Comparison of ENCODE assay signal across 8 cellular contexts in genomic region chr20:36574278-36575065, GRCh38.
A peak's percentile ranks its signal among the peaks of the same experiment; 100 is the strongest.
DNase-seq lines count a peak whose midpoint lies in the region; ATAC-seq and TF ChIP-seq lines count a peak whose summit lies in the region.

No MANE protein-coding gene starts in this region.

- H3K4me3 ChIP-seq in BLaER1 treated with 17β-estradiol and CSF1 and Interleukin-3, amounts not matched to agents 10 nM and 100 nM, result peak overlapping the region; percentile 87 to 98 (median 96)
- H3K4me3 ChIP-seq in astrocyte of the spinal cord (ENCODE audit: low read depth, low read length), result peak overlapping the region; percentile 77

- peak overlapping the region; percentile 87 to 99 (median 95) for H3K4me2 ChIP-seq in BLaER1 treated with 17β-estradiol and CSF1 and Interleukin-3, amounts not matched to agents 10 nM and 100 nM

- peaks cover 20 to 39% (median 35%) of the 10 kb centered on the region in 11 experiments for H3K36me3 ChIP-seq in BLaER1 treated with 17β-estradiol and CSF1 and Interleukin-3, amounts not matched to agents 10 nM and 100 nM

- no peak for TF ChIP-seq CTCF in astrocyte of the spinal cord (IDR thresholded peaks at IDR 0.05; ENCODE audit: low read depth, low read length)

- in situ Hi-C loops in astrocyte of the spinal cord (cut with HindIII; ENCODE audit: low sequenced_read_pairs), result no loop called here

- H3K4me1 ChIP-seq in BLaER1 treated with 17β-estradiol and CSF1 and Interleukin-3, amounts not matched to agents 10 nM and 100 nM, result peaks cover 18 to 42% (median 34%) of the 10 kb centered on the region in 10 experiments

- peak overlapping the region; percentile 93 to 99 (median 99) for H3K9ac ChIP-seq in BLaER1 treated with 17β-estradiol and CSF1 and Interleukin-3, amounts not matched to agents 10 nM and 100 nM

- H3K27ac ChIP-seq in BLaER1 treated with 17β-estradiol and CSF1 and Interleukin-3, amounts not matched to agents 10 nM and 100 nM, result peak overlapping the region; percentile 91 to 100 (median 99)

- no peaks in the 10 kb centered on the region for H3K27me3 ChIP-seq in BLaER1 treated with 17β-estradiol and CSF1 and Interleukin-3, amounts not matched to agents 10 nM and 100 nM

- H4K20me1 ChIP-seq in BLaER1 treated with 17β-estradiol and CSF1 and Interleukin-3, amounts not matched to agents 10 nM and 100 nM, result peaks cover 23 to 49% (median 46%) of the 10 kb centered on the region in 11 experiments; a peak in 21 of 22 replicates

- DNase-seq in HPDE6-E6E7 (ENCODE audit: extremely low spot score) (peak; percentile 66), T-helper 1 cell (peak; percentile 28 to 44 (median 35)), astrocyte of the spinal cord (ENCODE audit: low read depth, low spot score) (no peak), iPS-NIHi7 (ENCODE audit: extremely low spot score) (peak; percentile 50)
- peak; percentile 12 to 36 for DNase-seq in stimulated activated CD4-positive, alpha-beta T cell treated with anti-CD3 and anti-CD28 coated beads, Interleukin-12 subunit alpha, Interleukin-12 subunit beta, amount 100 ng/mL, for 24 hours (ENCODE audit: low read depth in 2 of 2)

- no peak for ATAC-seq in HG02678 (IDR thresholded peaks at IDR 0.05; ENCODE audit: unreplicated experiment)
- ATAC-seq in HG03571 (IDR thresholded peaks at IDR 0.05; ENCODE audit: unreplicated experiment), result no peak

- H3K9me3 ChIP-seq in BLaER1 treated with 17β-estradiol and CSF1 and Interleukin-3, amounts not matched to agents 10 nM and 100 nM (replicated peaks in 1 of 11), result no peaks in the 10 kb centered on the region
